Comparison of ENCODE assay signal across 8 cellular contexts in genomic region chr1:234065794-234066447, GRCh38.
A peak's percentile ranks its signal among the peaks of the same experiment; 100 is the strongest.
DNase-seq lines count a peak whose midpoint lies in the region; ATAC-seq, FAIRE-seq and TF ChIP-seq lines count a peak whose summit lies in the region.

No MANE protein-coding gene starts in this region.

- no peak overlapping the region for H3K9ac ChIP-seq in HepG2 (ENCODE audit: insufficient read depth, low read depth, low read length)

- H2AFZ ChIP-seq in HepG2 (ENCODE audit: low read length), result no peak overlapping the region

- H3K36me3 ChIP-seq in HAP-1 (replicated peaks), result no peaks in the 10 kb centered on the region
- no peaks in the 10 kb centered on the region for H3K36me3 ChIP-seq in HepG2 (replicated peaks in 1 of 2; ENCODE audit: control insufficient read depth in 1 of 2, insufficient read depth in 2 of 2, low read length in 2 of 2)

- BruUV-seq in HepG2 (replicated peaks; lab: Mats Ljungman, UMichigan), result no TSS peak

- no peak overlapping the region for H3K27ac ChIP-seq in HepG2 (ENCODE audit: extremely low read length, insufficient read depth, low read length)

- intact Hi-C loops in HepG2 (cut with micrococcal nuclease; ENCODE audit: unreplicated experiment), result loop anchor here (1.0 kb wide), 2 partner anchors 17 to 671 kb away; no protein-coding TSS in a partner anchor

- peak; percentile 67 for FAIRE-seq in HepG2 (lab: Jason Lieb, UNC)

- in situ Hi-C loops in HAP-1 (cut with MboI; ENCODE audit: low sequenced_read_pairs), result loop anchor here (10.0 kb wide), 1 partner anchor 671 kb away; no protein-coding TSS in a partner anchor
- in situ Hi-C loops in HepG2 (cut with HindIII; ENCODE audit: extremely low pct_ligation_motif_present, low pct_unique_long_range_greater_than_20kb), result loop anchor here (10.0 kb wide), 1 partner anchor 671 kb away; no protein-coding TSS in a partner anchor

- TF ChIP-seq CTCF in HepG2 (CRISPR knock-in tag; IDR thresholded peaks at IDR 0.05), result peak; percentile 78

- peak; percentile 84 for ATAC-seq in HepG2
- ATAC-seq in GM19455 (IDR thresholded peaks at IDR 0.05; ENCODE audit: unreplicated experiment), result no peak

- no peak for TF ChIP-seq POLR2A in HepG2 (IDR thresholded peaks at IDR 0.05; ENCODE audit: insufficient read depth in 1 of 2, low read depth in 2 of 2, low read length in 2 of 2)

- WGBS in HepG2 (ENCODE audit: low lambda C conversion rate), result 9% methylated on average over 17 of the region's 17 CpGs

- CTCF ChIA-PET in HepG2 (lab: Yijun Ruan, JAX; ENCODE audit: low intra/inter-chr PET ratio, low total read pairs), result interaction anchor here (0.7 to 2.1 kb wide), 3 partner anchors 625 to 761 kb away, joined by 4 to 14 read pairs (median 13); no protein-coding TSS in a partner anchor

- peak; percentile 38; the same call in 1 of the 2 replicates for TF ChIP-seq RAD21 in HepG2 (CRISPR knock-in tag; IDR thresholded peaks at IDR 0.05)

- H3K4me3 ChIP-seq in HAP-1 (no peak overlapping the region), HepG2 (replicated peaks in 1 of 3; ENCODE audit: insufficient read depth in 1 of 3, low read depth in 2 of 3, low read length in 3 of 3) (no peak overlapping the region)

- H3K79me2 ChIP-seq in HepG2 (ENCODE audit: insufficient read depth, low read length), result no peaks in the 10 kb centered on the region

- DNase-seq in D341Med (ENCODE audit: low spot score), result peak; percentile 84
- peak; percentile 55 to 88 for DNase-seq in HAP-1 (ENCODE audit: low spot score in 2 of 2)
- peak; percentile 47 for DNase-seq in NCI-H2171 (lab: John Stamatoyannopoulos, UW)
- peak; percentile 70 for DNase-seq in activated CD4-positive, CD25-positive, alpha-beta regulatory T cell treated with anti-CD3 and anti-CD28 coated beads, Interleukin-2, amount 50 U/mL, for 72 hours
- peak; percentile 79 for DNase-seq in cerebellar cortex (ENCODE audit: low spot score)
- DNase-seq in HepG2 (ENCODE audit: low spot score), result peak; percentile 40
- DNase-seq in stimulated activated CD8-positive, alpha-beta memory T cell treated with anti-CD3 and anti-CD28 coated beads, Interleukin-12 subunit alpha, Interleukin-12 subunit beta, amount 100 ng/mL, for 24 hours (ENCODE audit: extremely low read depth), result peak; percentile 14

- H3K9me3 ChIP-seq in HAP-1 (no peaks in the 10 kb centered on the region), HepG2 (ENCODE audit: low read length) (no peaks in the 10 kb centered on the region)

- H3K27me3 ChIP-seq in HAP-1 (ENCODE audit: low read depth) (no peaks in the 10 kb centered on the region), HepG2 (ENCODE audit: control insufficient read depth in 1 of 2, insufficient read depth in 2 of 2, low read length in 2 of 2) (no peaks in the 10 kb centered on the region)

- no peaks in the 10 kb centered on the region for H4K20me1 ChIP-seq in HepG2 (ENCODE audit: insufficient read depth, low read length)

- H3K4me1 ChIP-seq in HAP-1 (no peaks in the 10 kb centered on the region), HepG2 (ENCODE audit: insufficient read depth, low read length) (no peaks in the 10 kb centered on the region)

- no peak overlapping the region for H3K4me2 ChIP-seq in HepG2 (ENCODE audit: low read depth, low read length)

- TF ChIP-seq EP300 in HepG2 (IDR thresholded peaks at IDR 0.05; ENCODE audit: low read depth in 2 of 2, low read length in 2 of 2) (no peak), HepG2 (CRISPR knock-in tag; IDR thresholded peaks at IDR 0.05; ENCODE audit: borderline replicate concordance) (no peak)

- POLR2A ChIA-PET in HepG2 (lab: Yijun Ruan, JAX), result no interaction called here

TF ChIP-seq in HepG2, 621 proteins besides CTCF, POLR2A, EP300 and RAD21 (continues in another document):
- TF ChIP-seq ZNF563 (CRISPR knock-in tag; IDR thresholded peaks at IDR 0.05) (no peak), ZNF567 (CRISPR knock-in tag; IDR thresholded peaks at IDR 0.05; ENCODE audit: borderline replicate concordance) (no peak), SAP130 (CRISPR knock-in tag; IDR thresholded peaks at IDR 0.05; ENCODE audit: low read depth) (no peak), ZNF275 (CRISPR knock-in tag; IDR thresholded peaks at IDR 0.05; ENCODE audit: borderline replicate concordance) (no peak), ZNF136 (CRISPR knock-in tag; IDR thresholded peaks at IDR 0.05; ENCODE audit: low read depth) (no peak), ZSCAN29 (CRISPR knock-in tag; conservative IDR thresholded peaks at IDR 0.05) (no peak), PHF20 (CRISPR knock-in tag; IDR thresholded peaks at IDR 0.05) (no peak), HOXD1 (CRISPR knock-in tag; IDR thresholded peaks at IDR 0.05) (no peak), MEIS1 (CRISPR knock-in tag; IDR thresholded peaks at IDR 0.05; ENCODE audit: borderline replicate concordance) (no peak), ZZZ3 (CRISPR knock-in tag; IDR thresholded peaks at IDR 0.05; ENCODE audit: borderline replicate concordance) (no peak), POLR2AphosphoS5 (IDR thresholded peaks at IDR 0.05; ENCODE audit: low read depth, low read length) (no peak), ZNF44 (CRISPR knock-in tag; IDR thresholded peaks at IDR 0.05) (no peak), ZNF674 (CRISPR knock-in tag; IDR thresholded peaks at IDR 0.05; ENCODE audit: low read depth) (no peak), ZNF547 (CRISPR knock-in tag; IDR thresholded peaks at IDR 0.05) (no peak), PBX2 (CRISPR knock-in tag; IDR thresholded peaks at IDR 0.05) (no peak), BORCS8-MEF2B (CRISPR knock-in tag; IDR thresholded peaks at IDR 0.05) (no peak), HMGXB3 (CRISPR knock-in tag; IDR thresholded peaks at IDR 0.05; ENCODE audit: borderline replicate concordance) (no peak), ZNF878 (CRISPR knock-in tag; IDR thresholded peaks at IDR 0.05) (no peak), SMC3 (IDR thresholded peaks at IDR 0.05; ENCODE audit: low read length) (peak; percentile 79), TSC22D2 (CRISPR knock-in tag; IDR thresholded peaks at IDR 0.05; ENCODE audit: borderline replicate concordance) (0 out of 2 replicates have a peak, but pooled peaks have one; percentile 42), STAG1 (CRISPR knock-in tag; IDR thresholded peaks at IDR 0.05) (peak; percentile 67), KDM2A (CRISPR knock-in tag; IDR thresholded peaks at IDR 0.05; ENCODE audit: borderline replicate concordance, low read depth) (peak; percentile 41; the same call in 1 of the 2 replicates), KMT2B (CRISPR knock-in tag; IDR thresholded peaks at IDR 0.05) (no peak), ZNF124 (CRISPR knock-in tag; IDR thresholded peaks at IDR 0.05) (no peak), KAT2B (IDR thresholded peaks at IDR 0.05; ENCODE audit: borderline replicate concordance, low read depth, low read length) (no peak), ATM (IDR thresholded peaks at IDR 0.05; ENCODE audit: borderline replicate concordance) (no peak), ESRRA (CRISPR knock-in tag; IDR thresholded peaks at IDR 0.05; ENCODE audit: low read depth) (no peak), ZNF841 (CRISPR knock-in tag; IDR thresholded peaks at IDR 0.05; ENCODE audit: borderline replicate concordance) (no peak)

Comparison
In these comparisons a context has a peak if more than half of its experiments do, and no peak if none do; other contexts are left out.
1. DNase-seq: peak in every context shown above with its lines; median percentile 84 in D341Med; 79 in cerebellar cortex; 72 in HAP-1; 70 in activated CD4-positive, CD25-positive, alpha-beta regulatory T cell treated with anti-CD3 and anti-CD28 coated beads, Interleukin-2, amount 50 U/mL, for 72 hours; 47 in NCI-H2171; 40 in HepG2; 14 in stimulated activated CD8-positive, alpha-beta memory T cell treated with anti-CD3 and anti-CD28 coated beads, Interleukin-12 subunit alpha, Interleukin-12 subunit beta, amount 100 ng/mL, for 24 hours.